1 cellular context compared by ENCODE assay signal in the genomic region with DNA sequence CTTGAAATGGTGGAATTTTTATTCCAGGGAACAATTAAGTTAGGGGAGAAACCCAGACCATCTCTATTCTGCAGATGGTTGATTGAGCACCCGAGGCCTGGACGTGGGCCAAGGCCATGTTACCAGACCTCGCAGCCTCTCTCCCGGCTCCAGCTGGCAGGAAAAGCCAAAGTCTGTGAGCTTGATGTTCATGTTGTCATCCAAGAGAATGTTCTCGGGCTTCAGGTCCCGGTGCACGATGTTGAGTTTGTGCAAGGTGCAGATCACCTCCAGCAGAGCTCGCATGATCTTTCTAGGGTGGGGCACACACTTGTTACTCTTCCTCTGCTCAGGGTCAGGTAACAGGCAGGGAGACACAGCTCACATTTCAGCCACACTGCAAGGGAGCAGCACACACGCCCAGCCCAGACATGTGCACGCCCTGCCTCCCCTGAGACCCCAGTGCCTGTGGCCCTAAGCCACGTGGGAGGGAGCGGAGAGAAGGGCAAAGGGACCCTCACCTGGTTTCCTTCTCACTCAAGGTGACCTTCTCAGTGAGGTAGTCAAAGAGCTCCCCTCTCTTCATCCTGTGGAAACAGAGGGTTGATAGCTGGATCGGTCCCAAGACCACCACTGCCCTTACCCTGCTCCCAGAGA.
TF ChIP-seq lines count a peak whose summit lies in the region.

No MANE protein-coding gene starts in this region.

TF ChIP-seq in HepG2, 621 proteins besides CTCF, POLR2A, EP300 and RAD21:
- TF ChIP-seq, protein P1, sequence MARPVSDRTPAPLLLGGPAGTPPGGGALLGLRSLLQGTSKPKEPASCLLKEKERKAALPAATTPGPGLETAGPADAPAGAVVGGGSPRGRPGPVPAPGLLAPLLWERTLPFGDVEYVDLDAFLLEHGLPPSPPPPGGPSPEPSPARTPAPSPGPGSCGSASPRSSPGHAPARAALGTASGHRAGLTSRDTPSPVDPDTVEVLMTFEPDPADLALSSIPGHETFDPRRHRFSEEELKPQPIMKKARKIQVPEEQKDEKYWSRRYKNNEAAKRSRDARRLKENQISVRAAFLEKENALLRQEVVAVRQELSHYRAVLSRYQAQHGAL (CRISPR knock-in tag; IDR thresholded peaks at IDR 0.05; ENCODE audit: not compliant biosample characterization): no peak
- 0 out of 2 replicates have a peak, but pooled peaks have one; percentile 32 for TF ChIP-seq AKAP8 (CRISPR knock-in tag; IDR thresholded peaks at IDR 0.05)
- TF ChIP-seq HHEX (CRISPR knock-in tag; IDR thresholded peaks at IDR 0.05): no peak
